In genomic region chr12:92290016-92290685, GRCh38 we compare ENCODE assay signal across 16 cellular contexts.
DNase-seq lines count a peak whose midpoint lies in the region; ATAC-seq, FAIRE-seq and TF ChIP-seq lines count a peak whose summit lies in the region.
"Had no signal": no experiment of that assay in that cellular context is flagged by ENCODE, and none has a peak within 500 bp of the region (broad histone marks: within the 10 kb centered on the region; RNA-seq: fewer than 3 reads in every experiment).

No MANE protein-coding gene starts in this region.

- TF ChIP-seq CTCF in AG10803 (conservative IDR thresholded peaks at IDR 0.05; ENCODE audit: low read length), result no peak
- TF ChIP-seq CTCF in astrocyte of the spinal cord (IDR thresholded peaks at IDR 0.05; ENCODE audit: low read depth, low read length), result no peak
- TF ChIP-seq CTCF in left lung (IDR thresholded peaks at IDR 0.05), result no peak

- H3K4me1 Mint-ChIP-seq in activated CD4-positive, alpha-beta memory T cell treated with anti-CD3 and anti-CD28 coated beads, Interleukin-2, amount 10 ng/mL, durations not matched to agents 7 days and 5 days, result no peaks in the 10 kb centered on the region

- no peak overlapping the region for H3K27ac Mint-ChIP-seq in activated CD4-positive, alpha-beta memory T cell treated with anti-CD3 and anti-CD28 coated beads, Interleukin-2, amount 10 ng/mL, durations not matched to agents 7 days and 5 days
- H3K27ac Mint-ChIP-seq: CD4-positive, alpha-beta T cell; IgD-negative memory B cell; natural killer cell treated with Interleukin-12 subunit alpha and Interleukin-12 subunit beta and Interleukin-15 and Interleukin-18, amount 100 ng/mL, for 72 hours had no signal

- no peaks in the 10 kb centered on the region for H3K27me3 Mint-ChIP-seq in activated CD4-positive, alpha-beta memory T cell treated with anti-CD3 and anti-CD28 coated beads, Interleukin-2, amount 10 ng/mL, durations not matched to agents 7 days and 5 days
- H3K27me3 Mint-ChIP-seq: CD4-positive, alpha-beta T cell; IgD-negative memory B cell; natural killer cell treated with Interleukin-12 subunit alpha and Interleukin-12 subunit beta and Interleukin-15 and Interleukin-18, amount 100 ng/mL, for 72 hours had no signal

- in situ Hi-C loops in astrocyte of the spinal cord (cut with HindIII; ENCODE audit: low sequenced_read_pairs), result no loop called here

- no peak overlapping the region for H3K4me3 Mint-ChIP-seq in activated CD4-positive, alpha-beta memory T cell treated with anti-CD3 and anti-CD28 coated beads, Interleukin-2, amount 10 ng/mL, durations not matched to agents 7 days and 5 days
- H3K4me3 Mint-ChIP-seq: CD4-positive, alpha-beta T cell; IgD-negative memory B cell; natural killer cell treated with Interleukin-12 subunit alpha and Interleukin-12 subunit beta and Interleukin-15 and Interleukin-18, amount 100 ng/mL, for 72 hours had no signal

- no peaks in the 10 kb centered on the region for H3K36me3 ChIP-seq in left lung
- H3K36me3 ChIP-seq: spleen, vagina had no signal

- peak; percentile 31 for ATAC-seq in left lung
- no peak for ATAC-seq in GM21529 (IDR thresholded peaks at IDR 0.05; ENCODE audit: unreplicated experiment)
- ATAC-seq: natural killer cell treated with Interleukin-12 subunit alpha and Interleukin-12 subunit beta and Interleukin-15 and Interleukin-18, amount 100 ng/mL, for 72 hours had no signal

- intact Hi-C loops in left lung (cut with DNase I), result no loop called here

- no peaks in the 10 kb centered on the region for H3K27me3 ChIP-seq in left lung
- H3K27me3 ChIP-seq: spleen, vagina had no signal

- H3K9me3 Mint-ChIP-seq in activated CD4-positive, alpha-beta memory T cell treated with anti-CD3 and anti-CD28 coated beads, Interleukin-2, amount 10 ng/mL, durations not matched to agents 7 days and 5 days, result peaks cover 4% of the 10 kb centered on the region
- H3K9me3 Mint-ChIP-seq: IgD-negative memory B cell; natural killer cell treated with Interleukin-12 subunit alpha and Interleukin-12 subunit beta and Interleukin-15 and Interleukin-18, amount 100 ng/mL, for 72 hours had no signal

- POLR2A ChIA-PET in activated CD4-positive, alpha-beta memory T cell treated with anti-CD3 and anti-CD28 coated beads, Interleukin-2, amount 10 ng/mL, durations not matched to agents 7 days and 5 days (lab: Charles Lee), result interaction anchor here (0.9 kb wide), 1 partner anchor 109 kb away, joined by 3 read pairs; no protein-coding TSS in a partner anchor

- DNase-seq in AG10803 (ENCODE audit: low read depth), result peak; percentile 66
- DNase-seq in HTR-8/SVneo (ENCODE audit: insufficient read length, low spot score), result peak; percentile 3
- peak; percentile 57 for DNase-seq in astrocyte of the spinal cord (ENCODE audit: low read depth, low spot score)
- no peak for DNase-seq in left lung
- DNase-seq in stimulated activated naive CD4-positive, alpha-beta T cell treated with Interleukin-2 at 50 U/mL for 16 hours (lab: John Stamatoyannopoulos, UW), result no peak
- no peak for DNase-seq in activated CD4-positive, alpha-beta memory T cell treated with anti-CD3 and anti-CD28 coated beads, Interleukin-2, amount 10 ng/mL, durations not matched to agents 7 days and 5 days
- no peak for DNase-seq in OCI-M2 (lab: John Stamatoyannopoulos, UW; ENCODE audit: unreplicated experiment)
- DNase-seq: activated CD8-positive, alpha-beta memory T cell treated with anti-CD3 and anti-CD28 coated beads, Interleukin-2, amount 50 U/mL, for 4 hours; amygdala; CD4-positive, alpha-beta T cell; NCI-H1930; spleen had no signal

- CTCF ChIA-PET in activated CD4-positive, alpha-beta memory T cell treated with anti-CD3 and anti-CD28 coated beads, Interleukin-2, amount 10 ng/mL, durations not matched to agents 7 days and 5 days (lab: Charles Lee), result no interaction called here

- H3K9me3 ChIP-seq in left lung, result no peaks in the 10 kb centered on the region
- H3K9me3 ChIP-seq: spleen, vagina had no signal

- no peak overlapping the region for H3K4me3 ChIP-seq in AG10803 (ENCODE audit: low read length)
- H3K4me3 ChIP-seq in astrocyte of the spinal cord (ENCODE audit: low read depth, low read length), result no peak overlapping the region
- H3K4me3 ChIP-seq in left lung, result no peak overlapping the region
- H3K4me3 ChIP-seq: spleen, vagina had no signal

- H3K36me3 Mint-ChIP-seq in activated CD4-positive, alpha-beta memory T cell treated with anti-CD3 and anti-CD28 coated beads, Interleukin-2, amount 10 ng/mL, durations not matched to agents 7 days and 5 days (ENCODE audit: low read depth), result peaks cover 2% of the 10 kb centered on the region
- H3K36me3 Mint-ChIP-seq: IgD-negative memory B cell; natural killer cell treated with Interleukin-12 subunit alpha and Interleukin-12 subunit beta and Interleukin-15 and Interleukin-18, amount 100 ng/mL, for 72 hours had no signal

- H3K27ac ChIP-seq in left lung, result no peak overlapping the region
- H3K27ac ChIP-seq: spleen, vagina had no signal

- no peak for FAIRE-seq in HTR-8/SVneo (lab: Jason Lieb, UNC)

- no peaks in the 10 kb centered on the region for H3K4me1 ChIP-seq in left lung
- H3K4me1 ChIP-seq: spleen had no signal

Comparison
In these comparisons a context has a peak if more than half of its experiments do, and no peak if none do; other contexts are left out.
1. DNase-seq: peak in AG10803 (single experiment), HTR-8/SVneo (single experiment) and astrocyte of the spinal cord (single experiment); none in left lung (0 of 2), stimulated activated naive CD4-positive, alpha-beta T cell treated with Interleukin-2 at 50 U/mL for 16 hours (single experiment), activated CD4-positive, alpha-beta memory T cell treated with anti-CD3 and anti-CD28 coated beads, Interleukin-2, amount 10 ng/mL, durations not matched to agents 7 days and 5 days (single experiment) and OCI-M2 (single experiment).